Comparison of ENCODE assay signal across 33 cellular contexts in genomic region chr5:1731091-1731639, GRCh38.
DNase-seq lines count a peak whose midpoint lies in the region; ATAC-seq and TF ChIP-seq lines count a peak whose summit lies in the region.
"Had no signal": no experiment of that assay in that cellular context is flagged by ENCODE, and none has a peak within 500 bp of the region (broad histone marks: within the 10 kb centered on the region; RNA-seq: fewer than 3 reads in every experiment).

No MANE protein-coding gene starts in this region.

- H3K4me3 Mint-ChIP-seq in activated CD4-positive, alpha-beta T cell treated with anti-CD3 and anti-CD28 coated beads, Interleukin-2, amount 10 ng/mL, durations not matched to agents 7 days and 5 days = no peak overlapping the region
- no peak overlapping the region for H3K4me3 Mint-ChIP-seq in activated CD4-positive, alpha-beta T cell treated with anti-CD3 and anti-CD28 coated beads, Interleukin-2, amount 10 ng/mL, durations not matched to agents 24 days and 14 days
- H3K4me3 Mint-ChIP-seq: activated naive CD8-positive, alpha-beta T cell treated with anti-CD3 and anti-CD28 coated beads, Interleukin-2, amount 10 ng/mL, durations not matched to agents 7 days and 5 days; stimulated activated effector memory CD8-positive, alpha-beta T cell treated with anti-CD3 and anti-CD28 coated beads, Interleukin-12 subunit alpha, Interleukin-12 subunit beta, amount 100 ng/mL, for 72 hours had no signal

- no peaks in the 10 kb centered on the region for H3K36me3 Mint-ChIP-seq in activated CD4-positive, alpha-beta T cell treated with anti-CD3 and anti-CD28 coated beads, Interleukin-2, amount 10 ng/mL, durations not matched to agents 7 days and 5 days (ENCODE audit: low read depth)
- no peaks in the 10 kb centered on the region for H3K36me3 Mint-ChIP-seq in activated CD4-positive, alpha-beta T cell treated with anti-CD3 and anti-CD28 coated beads, Interleukin-2, amount 10 ng/mL, durations not matched to agents 24 days and 14 days (ENCODE audit: low read depth)
- H3K36me3 Mint-ChIP-seq: activated naive CD8-positive, alpha-beta T cell treated with anti-CD3 and anti-CD28 coated beads, Interleukin-2, amount 10 ng/mL, durations not matched to agents 7 days and 5 days; stimulated activated effector memory CD8-positive, alpha-beta T cell treated with anti-CD3 and anti-CD28 coated beads, Interleukin-12 subunit alpha, Interleukin-12 subunit beta, amount 100 ng/mL, for 72 hours had no signal

- no peaks in the 10 kb centered on the region for H3K27me3 ChIP-seq in RWPE2 (ENCODE audit: insufficient read depth, poor library complexity, severe bottlenecking)
- H3K27me3 ChIP-seq: ascending aorta, right lobe of liver, upper lobe of left lung had no signal

- POLR2A ChIA-PET in activated CD4-positive, alpha-beta T cell treated with anti-CD3 and anti-CD28 coated beads, Interleukin-2, amount 10 ng/mL, durations not matched to agents 7 days and 5 days (lab: Charles Lee) = no interaction called here

- H3K27me3 Mint-ChIP-seq in activated CD4-positive, alpha-beta T cell treated with anti-CD3 and anti-CD28 coated beads, Interleukin-2, amount 10 ng/mL, durations not matched to agents 7 days and 5 days = peaks cover 2% of the 10 kb centered on the region
- H3K27me3 Mint-ChIP-seq in activated CD4-positive, alpha-beta T cell treated with anti-CD3 and anti-CD28 coated beads, Interleukin-2, amount 10 ng/mL, durations not matched to agents 24 days and 14 days = no peaks in the 10 kb centered on the region

- ATAC-seq in RWPE2 (ENCODE audit: low read depth) = no peak
- ATAC-seq in left lobe of liver = no peak
- ATAC-seq: right lobe of liver; stimulated activated effector memory CD8-positive, alpha-beta T cell treated with anti-CD3 and anti-CD28 coated beads, Interleukin-12 subunit alpha, Interleukin-12 subunit beta, amount 100 ng/mL, for 72 hours had no signal

- TF ChIP-seq CTCF in RWPE2 (IDR thresholded peaks at IDR 0.05; ENCODE audit: poor library complexity, severe bottlenecking) = no peak

- no peaks in the 10 kb centered on the region for H3K9me3 Mint-ChIP-seq in activated CD4-positive, alpha-beta T cell treated with anti-CD3 and anti-CD28 coated beads, Interleukin-2, amount 10 ng/mL, durations not matched to agents 7 days and 5 days
- no peaks in the 10 kb centered on the region for H3K9me3 Mint-ChIP-seq in activated CD4-positive, alpha-beta T cell treated with anti-CD3 and anti-CD28 coated beads, Interleukin-2, amount 10 ng/mL, durations not matched to agents 24 days and 14 days
- H3K9me3 Mint-ChIP-seq: activated naive CD8-positive, alpha-beta T cell treated with anti-CD3 and anti-CD28 coated beads, Interleukin-2, amount 10 ng/mL, durations not matched to agents 7 days and 5 days; activated T-helper 2 cell treated with anti-CD3 and anti-CD28 coated beads, Interferon-gamma antibody, Interleukin-2, Interleukin-4, amounts not matched to agents 10 μg/mL and 5 μg/mL and 100 μg/mL, durations not matched to agents 14 hours and 24 hours and 36 hours; stimulated activated effector memory CD8-positive, alpha-beta T cell treated with anti-CD3 and anti-CD28 coated beads, Interleukin-12 subunit alpha, Interleukin-12 subunit beta, amount 100 ng/mL, for 72 hours had no signal

- no peak overlapping the region for H3K27ac Mint-ChIP-seq in activated CD4-positive, alpha-beta T cell treated with anti-CD3 and anti-CD28 coated beads, Interleukin-2, amount 10 ng/mL, durations not matched to agents 7 days and 5 days
- H3K27ac Mint-ChIP-seq in activated CD4-positive, alpha-beta T cell treated with anti-CD3 and anti-CD28 coated beads, Interleukin-2, amount 10 ng/mL, durations not matched to agents 24 days and 14 days = no peak overlapping the region
- H3K27ac Mint-ChIP-seq: activated naive CD8-positive, alpha-beta T cell treated with anti-CD3 and anti-CD28 coated beads, Interleukin-2, amount 10 ng/mL, durations not matched to agents 7 days and 5 days; activated T-helper 2 cell treated with anti-CD3 and anti-CD28 coated beads, Interferon-gamma antibody, Interleukin-2, Interleukin-4, amounts not matched to agents 10 μg/mL and 5 μg/mL and 100 μg/mL, durations not matched to agents 14 hours and 24 hours and 36 hours; progenitor cell of endocrine pancreas; stimulated activated effector memory CD8-positive, alpha-beta T cell treated with anti-CD3 and anti-CD28 coated beads, Interleukin-12 subunit alpha, Interleukin-12 subunit beta, amount 100 ng/mL, for 72 hours had no signal

- H3K36me3 ChIP-seq in RWPE2 (ENCODE audit: low read depth) = no peaks in the 10 kb centered on the region
- H3K36me3 ChIP-seq: ascending aorta, left ventricle myocardium inferior, right lobe of liver, upper lobe of left lung, WERI-Rb-1 had no signal

- intact Hi-C loops in activated CD4-positive, alpha-beta T cell treated with anti-CD3 and anti-CD28 coated beads, Interleukin-2, amount 10 ng/mL, durations not matched to agents 24 days and 14 days (cut with micrococcal nuclease) = loop anchor here (10.0 kb wide), 1 partner anchor 284 kb away; no protein-coding TSS in a partner anchor

- no peaks in the 10 kb centered on the region for H3K9me3 ChIP-seq in RWPE2 (ENCODE audit: severe bottlenecking)
- H3K9me3 ChIP-seq: ascending aorta, left ventricle myocardium inferior, right lobe of liver, upper lobe of left lung had no signal

- CTCF ChIA-PET in activated CD4-positive, alpha-beta T cell treated with anti-CD3 and anti-CD28 coated beads, Interleukin-2, amount 10 ng/mL, durations not matched to agents 7 days and 5 days (lab: Charles Lee) = no interaction called here

- H3K4me1 Mint-ChIP-seq in activated CD4-positive, alpha-beta T cell treated with anti-CD3 and anti-CD28 coated beads, Interleukin-2, amount 10 ng/mL, durations not matched to agents 7 days and 5 days = no peaks in the 10 kb centered on the region
- H3K4me1 Mint-ChIP-seq in activated CD4-positive, alpha-beta T cell treated with anti-CD3 and anti-CD28 coated beads, Interleukin-2, amount 10 ng/mL, durations not matched to agents 24 days and 14 days = no peaks in the 10 kb centered on the region
- H3K4me1 Mint-ChIP-seq: activated naive CD8-positive, alpha-beta T cell treated with anti-CD3 and anti-CD28 coated beads, Interleukin-2, amount 10 ng/mL, durations not matched to agents 7 days and 5 days; stimulated activated effector memory CD8-positive, alpha-beta T cell treated with anti-CD3 and anti-CD28 coated beads, Interleukin-12 subunit alpha, Interleukin-12 subunit beta, amount 100 ng/mL, for 72 hours had no signal

- no peak overlapping the region for H3K27ac ChIP-seq in RWPE2 (ENCODE audit: poor library complexity, severe bottlenecking)
- H3K27ac ChIP-seq: ascending aorta, C4-2B, left ventricle myocardium inferior, right lobe of liver, upper lobe of left lung, WERI-Rb-1 had no signal

- H3K4me3 ChIP-seq in RWPE2 (ENCODE audit: severe bottlenecking) = no peak overlapping the region
- H3K4me3 ChIP-seq: ascending aorta, left ventricle myocardium inferior, right lobe of liver, upper lobe of left lung had no signal

- DNase-seq in activated CD4-positive, alpha-beta T cell treated with anti-CD3 and anti-CD28 coated beads, Interleukin-2, amount 10 ng/mL, durations not matched to agents 7 days and 5 days = peak; percentile 2
- no peak for DNase-seq in activated CD4-positive, alpha-beta T cell treated with anti-CD3 and anti-CD28 coated beads, Interleukin-2, amount 10 ng/mL, durations not matched to agents 24 days and 14 days
- peak; percentile 31 for DNase-seq in RWPE2 (ENCODE audit: low spot score)
- DNase-seq in left lobe of liver (ENCODE audit: low spot score) = peak; percentile 29
- DNase-seq in stimulated activated CD8-positive, alpha-beta memory T cell treated with anti-CD3 and anti-CD28 coated beads, Interleukin-4, amount 100 ng/mL, for 48 hours = peak; percentile 5
- DNase-seq in activated naive CD4-positive, alpha-beta T cell treated with Interleukin-2 at 50 U/mL for 16 hours = no peak
- no peak for DNase-seq in NOMO-1 treated with dmso at 0.1 percent for 144 hours (lab: John Stamatoyannopoulos, UW; ENCODE audit: unreplicated experiment)
- DNase-seq in NOMO-1 (lab: John Stamatoyannopoulos, UW; ENCODE audit: unreplicated experiment in 2 of 2) = no peak
- DNase-seq: activated CD4-positive, alpha-beta T cell treated with anti-CD3 and anti-CD28 coated beads, Interleukin-2, amount 50 U/mL, for 1 hour; DMS79; effector memory CD4-positive, alpha-beta T cell; erythroblast; GDM1; HCEC 1CT; Kasumi-1; left ventricle myocardium inferior; mesenchymal stem cell; NCI-H1417 treated with DMSO at 0.1 percent for 48 hours; NCI-H2081; NCI-H226; NCI-H69; SHP77; stimulated activated CD4-positive, alpha-beta T cell treated with anti-CD3 and anti-CD28 coated beads, Interleukin-4, amount 100 ng/mL, for 4 hours; T-helper 9 cell; WERI-Rb-1 had no signal

- no peaks in the 10 kb centered on the region for H3K4me1 ChIP-seq in RWPE2 (ENCODE audit: insufficient read depth, poor library complexity, severe bottlenecking)
- H3K4me1 ChIP-seq: ascending aorta, left ventricle myocardium inferior, right lobe of liver, upper lobe of left lung had no signal

Comparison
In these comparisons a context has a peak if more than half of its experiments do, and no peak if none do; other contexts are left out.
1. DNase-seq: peak in activated CD4-positive, alpha-beta T cell treated with anti-CD3 and anti-CD28 coated beads, Interleukin-2, amount 10 ng/mL, durations not matched to agents 7 days and 5 days (single experiment), RWPE2 (single experiment), left lobe of liver (single experiment) and stimulated activated CD8-positive, alpha-beta memory T cell treated with anti-CD3 and anti-CD28 coated beads, Interleukin-4, amount 100 ng/mL, for 48 hours (single experiment); none in activated CD4-positive, alpha-beta T cell treated with anti-CD3 and anti-CD28 coated beads, Interleukin-2, amount 10 ng/mL, durations not matched to agents 24 days and 14 days (single experiment), activated naive CD4-positive, alpha-beta T cell treated with Interleukin-2 at 50 U/mL for 16 hours (single experiment), NOMO-1 treated with dmso at 0.1 percent for 144 hours (single experiment) and NOMO-1 (0 of 2).